Comparison of ENCODE assay signal across 19 cellular contexts in the genomic region with DNA sequence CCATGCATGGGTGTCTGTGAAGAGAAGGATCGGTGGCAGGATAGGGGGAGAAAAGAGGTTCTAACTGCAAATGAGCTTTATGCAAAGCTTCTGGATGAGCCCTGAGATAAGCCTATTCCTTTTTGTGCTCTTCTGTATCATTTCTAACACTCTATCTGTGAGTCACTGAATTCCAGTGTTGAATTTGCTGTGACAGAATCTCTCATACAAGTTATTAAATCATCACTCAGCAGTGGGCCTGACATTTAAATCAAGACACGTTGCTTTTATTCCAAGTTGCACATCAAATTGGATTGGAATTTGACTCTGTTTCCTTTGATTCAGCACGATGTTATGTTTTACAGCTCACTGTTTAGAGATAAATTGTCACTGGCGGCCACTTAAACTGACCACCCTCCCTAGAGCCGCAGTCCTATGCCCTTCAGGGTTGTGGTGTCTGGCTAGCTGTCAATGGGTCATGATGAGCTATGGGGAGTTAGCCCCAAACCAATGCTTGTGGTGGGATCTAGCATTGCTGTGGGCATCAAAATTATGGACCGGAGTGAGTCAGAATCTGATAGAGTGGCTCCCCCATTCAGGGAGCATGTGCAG. TPM values are rescaled to one million over a fixed set of nuclear protein-coding genes. Genes with fewer than 3 reads are reported as not detected.
DNase-seq lines count a peak whose midpoint lies in the region; TF ChIP-seq lines count a peak whose summit lies in the region.
"Had no signal": no experiment of that assay in that cellular context is flagged by ENCODE, and none has a peak within 500 bp of the region (broad histone marks: within the 10 kb centered on the region; RNA-seq: fewer than 3 reads in every experiment).

No MANE protein-coding gene starts in this region.

- no peaks in the 10 kb centered on the region for H3K27me3 ChIP-seq in BJ (ENCODE audit: control insufficient read depth, insufficient read depth, low read length)
- H3K27me3 ChIP-seq in MG63: no peaks in the 10 kb centered on the region
- no peaks in the 10 kb centered on the region for H3K27me3 ChIP-seq in tibial artery
- H3K27me3 ChIP-seq: ascending aorta, esophagus muscularis mucosa had no signal

- DNase-seq in BJ (ENCODE audit: low read depth) (peak; percentile 57), MG63 (peak; percentile 83), choroid plexus epithelial cell (ENCODE audit: low read depth) (peak; percentile 14), putamen (ENCODE audit: low spot score) (peak; percentile 50), tibial artery (no peak), AML-193 (lab: John Stamatoyannopoulos, UW) (no peak), cerebellar cortex (ENCODE audit: low spot score) (no peak), DMS 273 treated with DMSO at 0.1 percent for 48 hours (lab: John Stamatoyannopoulos, UW) (no peak)
- DNase-seq: activated CD4-positive, alpha-beta memory T cell treated with anti-CD3 and anti-CD28 coated beads, Interleukin-2, amount 10 ng/mL, durations not matched to agents 7 days and 5 days; DMS79 treated with DMSO at 0.1 percent for 48 hours; dorsolateral prefrontal cortex; left lung; NCI-H1694 treated with DMSO at 0.1 percent for 48 hours; NCI-H446 treated with DMSO at 0.1 percent for 48 hours; stimulated activated CD4-positive, alpha-beta T cell treated with anti-CD3 and anti-CD28 coated beads, Interleukin-12 subunit alpha, Interleukin-12 subunit beta, amount 100 ng/mL, for 4 hours had no signal

- H3K4me1 ChIP-seq in tibial artery: no peaks in the 10 kb centered on the region
- H3K4me1 ChIP-seq: ascending aorta, left lung, prostate gland had no signal

- H3K9me3 ChIP-seq in MG63: no peaks in the 10 kb centered on the region
- H3K9me3 ChIP-seq in tibial artery: no peaks in the 10 kb centered on the region
- H3K9me3 ChIP-seq: ascending aorta, esophagus muscularis mucosa, left lung, prostate gland had no signal

- intact Hi-C loops in tibial artery (cut with DNase I; ENCODE audit: low total_unique reads): no loop called here

- no peaks in the 10 kb centered on the region for H3K36me3 ChIP-seq in BJ (ENCODE audit: control insufficient read depth, insufficient read depth, low read length)
- no peaks in the 10 kb centered on the region for H3K36me3 ChIP-seq in MG63
- no peaks in the 10 kb centered on the region for H3K36me3 ChIP-seq in tibial artery
- H3K36me3 ChIP-seq: ascending aorta, esophagus muscularis mucosa, left lung, prostate gland had no signal

- H3K4me3 ChIP-seq in BJ (ENCODE audit: low read depth, low read length) (no peak overlapping the region), MG63 (no peak overlapping the region), choroid plexus epithelial cell (ENCODE audit: low read depth, low read length) (no peak overlapping the region), tibial artery (no peak overlapping the region)
- H3K4me3 ChIP-seq: ascending aorta, dorsolateral prefrontal cortex, esophagus muscularis mucosa, left lung, prostate gland had no signal

- CTCF ChIA-PET in BJ (lab: Yijun Ruan, JAX): interaction anchor here (0.7 kb wide), 1 partner anchor 838 kb away, joined by 3 read pairs; no protein-coding TSS in a partner anchor

- TF ChIP-seq CTCF in BJ (IDR thresholded peaks at IDR 0.05; ENCODE audit: insufficient read depth, low read depth, low read length): no peak
- TF ChIP-seq CTCF in choroid plexus epithelial cell (conservative IDR thresholded peaks at IDR 0.05; ENCODE audit: low read depth, low read length): no peak
- TF ChIP-seq CTCF in tibial artery (IDR thresholded peaks at IDR 0.05): no peak

- no peak overlapping the region for H3K27ac ChIP-seq in tibial artery
- H3K27ac ChIP-seq: ascending aorta, C4-2B, dorsolateral prefrontal cortex, esophagus muscularis mucosa, left lung, prostate gland had no signal

- POLR2A ChIA-PET in BJ (lab: Charles Lee): no interaction called here

RNA-seq across cellular contexts. Expression of a gene that starts 42.7 kb away (rescaled TPM):
- polyA plus RNA-seq in BJ (2011; rRNA removed): not detected in 2 replicates
- not detected in 2 replicates for polyA minus RNA-seq in BJ (2011; rRNA and poly(A)+ RNA removed)
- not detected in 2 replicates for total RNA-seq in MG63 (2014; rRNA removed; shearing (Covaris generic); ENCODE audit: low replicate concordance)
- total RNA-seq: ascending aorta, esophagus muscularis mucosa had no signal

Comparison
In these comparisons a context has a peak if more than half of its experiments do, and no peak if none do; other contexts are left out.
1. DNase-seq: peak in BJ (single experiment), MG63 (single experiment), choroid plexus epithelial cell (single experiment) and putamen (single experiment); none in tibial artery (0 of 2), AML-193 (0 of 2), cerebellar cortex (single experiment) and DMS 273 treated with DMSO at 0.1 percent for 48 hours (single experiment).